9 cellular contexts compared by ENCODE assay signal in genomic region chr12:132416827-132417226, GRCh38.
"Had no signal": no experiment of that assay in that cellular context is flagged by ENCODE, and none has a peak within 500 bp of the region (broad histone marks: within the 10 kb centered on the region; RNA-seq: fewer than 3 reads in every experiment).

No MANE protein-coding gene starts in this region.

- H3K9ac ChIP-seq: GM23248 had no signal

- H3K4me3 ChIP-seq: GM23248, GM23338, HAP-1 had no signal

- H3K36me3 ChIP-seq: HAP-1 had no signal

- DNase-seq: GM23248, GOT3, H7, H9, HCEC 1CT, HFFc6 had no signal

- H3K27ac ChIP-seq: GM23248 had no signal

- ATAC-seq: GM23338, HCT116 had no signal

- H2AFZ ChIP-seq: GM23248, GM23338 had no signal

- H3K4me1 ChIP-seq: HAP-1 had no signal

- H3K9me3 ChIP-seq: HAP-1 had no signal

- H3K4me2 ChIP-seq: GM23338 had no signal
